Comparison of ENCODE assay signal across 14 cellular contexts in genomic region chr20:33441142-33441955, GRCh38. TPM values are rescaled to one million over a fixed set of nuclear protein-coding genes. Genes with fewer than 3 reads are reported as not detected.
A peak's percentile ranks its signal among the peaks of the same experiment; 100 is the strongest.
DNase-seq lines count a peak whose midpoint lies in the region; ATAC-seq and TF ChIP-seq lines count a peak whose summit lies in the region.
"Had no signal": no experiment of that assay in that cellular context is flagged by ENCODE, and none has a peak within 500 bp of the region (broad histone marks: within the 10 kb centered on the region; RNA-seq: fewer than 3 reads in every experiment).

No MANE protein-coding gene starts in this region.

- peak overlapping the region; percentile 89 to 96 (median 95) for H3K27ac ChIP-seq in thyroid gland

- peaks cover 13% of the 10 kb centered on the region for H3K4me1 Mint-ChIP-seq in activated T-cell treated with anti-CD3 and anti-CD28 coated beads, Interleukin-2, amount 50 U/mL, for 4 hours (ENCODE audit: low read depth)
- peaks cover 29% of the 10 kb centered on the region for H3K4me1 Mint-ChIP-seq in activated B cell treated with CpG ODN at 0.5 μM for 24 hours
- H3K4me1 Mint-ChIP-seq in memory B cell: peaks cover 25% of the 10 kb centered on the region
- peaks cover 21% of the 10 kb centered on the region for H3K4me1 Mint-ChIP-seq in HFFc6 (ENCODE audit: low read depth)

- no peak for DNase-seq in activated T-cell treated with anti-CD3 and anti-CD28 coated beads, Interleukin-2, amount 50 U/mL, for 4 hours
- DNase-seq in activated T-cell treated with anti-CD3 and anti-CD28 coated beads, Interleukin-2, amount 50 U/mL, for 48 hours: no peak
- DNase-seq in activated B cell treated with CpG ODN at 0.5 μM for 24 hours (no peak), memory B cell (ENCODE audit: low spot score in 2 of 2) (no peak), thyroid gland (peak; percentile 55 to 57), HFFc6 (no peak), NK-92 (lab: John Stamatoyannopoulos, UW; ENCODE audit: unreplicated experiment) (no peak)
- DNase-seq in activated naive CD4-positive, alpha-beta T cell treated with anti-CD3 and anti-CD28 coated beads, Interleukin-2, amount 50 U/mL, for 72 hours (ENCODE audit: low spot score in 2 of 2): no peak
- DNase-seq: NCI-H774; stimulated activated CD4-positive, alpha-beta T cell treated with anti-CD3 and anti-CD28 coated beads, Interleukin-2, amount 100 ng/mL, for 24 hours had no signal

- H3K36me3 Mint-ChIP-seq in activated T-cell treated with anti-CD3 and anti-CD28 coated beads, Interleukin-2, amount 50 U/mL, for 4 hours (ENCODE audit: insufficient read depth): no peaks in the 10 kb centered on the region
- H3K36me3 Mint-ChIP-seq in activated B cell treated with CpG ODN at 0.5 μM for 24 hours (ENCODE audit: low read depth): peaks cover 3% of the 10 kb centered on the region
- no peaks in the 10 kb centered on the region for H3K36me3 Mint-ChIP-seq in memory B cell
- H3K36me3 Mint-ChIP-seq in HFFc6 (ENCODE audit: low read depth): no peaks in the 10 kb centered on the region
- no peaks in the 10 kb centered on the region for H3K36me3 Mint-ChIP-seq in activated naive CD4-positive, alpha-beta T cell treated with anti-CD3 and anti-CD28 coated beads, Interleukin-2, amount 50 U/mL, for 72 hours

- intact Hi-C loops in activated B cell treated with CpG ODN at 0.5 μM for 24 hours (cut with micrococcal nuclease) (loop anchor here (5.0 to 10.0 kb wide), 2 partner anchors 147 to 671 kb away; partner anchors contain the start of gene EIF2S2), thyroid gland (cut with DNase I) (no loop called here)

- POLR2A ChIA-PET in activated B cell treated with CpG ODN at 0.5 μM for 24 hours (lab: Charles Lee): no interaction called here

- ATAC-seq in activated T-cell treated with anti-CD3 and anti-CD28 coated beads, Interleukin-2, amount 50 U/mL, for 4 hours: no peak
- ATAC-seq in activated B cell treated with CpG ODN at 0.5 μM for 24 hours (ENCODE audit: low read depth) (no peak), memory B cell (ENCODE audit: low read depth) (no peak)
- ATAC-seq in activated naive CD4-positive, alpha-beta T cell treated with anti-CD3 and anti-CD28 coated beads, Interleukin-2, amount 50 U/mL, for 72 hours: no peak
- ATAC-seq: activated CD4-positive, CD25-positive, alpha-beta regulatory T cell treated with anti-CD3 and anti-CD28 coated beads, Interleukin-2, amount 50 U/mL, for 24 hours; activated T-helper 17 cell treated with anti-CD3 and anti-CD28 coated beads, Interleukin-2, amount 50 U/mL, for 72 hours had no signal

- CTCF ChIA-PET in activated B cell treated with CpG ODN at 0.5 μM for 24 hours (lab: Charles Lee): no interaction called here

- peaks cover 60 to 67% of the 10 kb centered on the region in 2 donors for H3K4me1 ChIP-seq in thyroid gland

- H3K9me3 Mint-ChIP-seq in activated T-cell treated with anti-CD3 and anti-CD28 coated beads, Interleukin-2, amount 50 U/mL, for 4 hours: no peaks in the 10 kb centered on the region
- no peaks in the 10 kb centered on the region for H3K9me3 Mint-ChIP-seq in activated B cell treated with CpG ODN at 0.5 μM for 24 hours
- H3K9me3 Mint-ChIP-seq in memory B cell: no peaks in the 10 kb centered on the region
- H3K9me3 Mint-ChIP-seq in HFFc6: no peaks in the 10 kb centered on the region
- H3K9me3 Mint-ChIP-seq in activated naive CD4-positive, alpha-beta T cell treated with anti-CD3 and anti-CD28 coated beads, Interleukin-2, amount 50 U/mL, for 72 hours: no peaks in the 10 kb centered on the region
- H3K9me3 Mint-ChIP-seq: activated T-helper 17 cell treated with anti-CD3 and anti-CD28 coated beads, Interleukin-2, amount 50 U/mL, for 72 hours; central memory CD8-positive, alpha-beta T cell had no signal

- H3K36me3 ChIP-seq in thyroid gland: no peaks in the 10 kb centered on the region

- no peak for TF ChIP-seq POLR2A in thyroid gland (IDR thresholded peaks at IDR 0.05)

- no peaks in the 10 kb centered on the region for H3K27me3 ChIP-seq in thyroid gland

- WGBS in thyroid gland, 2 donors: 63 to 81% methylated on average over 6 to 7 of the region's 7 CpGs

- H3K4me3 Mint-ChIP-seq in activated T-cell treated with anti-CD3 and anti-CD28 coated beads, Interleukin-2, amount 50 U/mL, for 4 hours: peak overlapping the region; percentile 76
- H3K4me3 Mint-ChIP-seq in activated B cell treated with CpG ODN at 0.5 μM for 24 hours: peak overlapping the region; percentile 44
- peak overlapping the region; percentile 80 for H3K4me3 Mint-ChIP-seq in memory B cell
- no peak overlapping the region for H3K4me3 Mint-ChIP-seq in HFFc6

- H3K9me3 ChIP-seq in thyroid gland: no peaks in the 10 kb centered on the region

- no peak overlapping the region for H3K4me3 ChIP-seq in thyroid gland (replicated peaks in 1 of 3)
- H3K4me3 ChIP-seq: lung had no signal

- H3K27ac Mint-ChIP-seq in activated B cell treated with CpG ODN at 0.5 μM for 24 hours: no peak overlapping the region
- peak overlapping the region; percentile 11 for H3K27ac Mint-ChIP-seq in memory B cell
- no peak overlapping the region for H3K27ac Mint-ChIP-seq in HFFc6
- no peak overlapping the region for H3K27ac Mint-ChIP-seq in activated naive CD4-positive, alpha-beta T cell treated with anti-CD3 and anti-CD28 coated beads, Interleukin-2, amount 50 U/mL, for 72 hours
- H3K27ac Mint-ChIP-seq: activated T-helper 17 cell treated with anti-CD3 and anti-CD28 coated beads, Interleukin-2, amount 50 U/mL, for 72 hours had no signal

- no peaks in the 10 kb centered on the region for H3K27me3 Mint-ChIP-seq in activated T-cell treated with anti-CD3 and anti-CD28 coated beads, Interleukin-2, amount 50 U/mL, for 4 hours (ENCODE audit: low read depth)
- H3K27me3 Mint-ChIP-seq in activated B cell treated with CpG ODN at 0.5 μM for 24 hours (no peaks in the 10 kb centered on the region), memory B cell (no peaks in the 10 kb centered on the region), HFFc6 (ENCODE audit: insufficient read depth) (peaks cover 2% of the 10 kb centered on the region; the same call in 1 of the 2 replicates)
- H3K27me3 Mint-ChIP-seq: activated T-helper 17 cell treated with anti-CD3 and anti-CD28 coated beads, Interleukin-2, amount 50 U/mL, for 72 hours; central memory CD8-positive, alpha-beta T cell had no signal

- TF ChIP-seq CTCF in activated B cell treated with CpG ODN at 0.5 μM for 24 hours (IDR thresholded peaks at IDR 0.05) (no peak), thyroid gland (IDR thresholded peaks at IDR 0.05) (no peak), HFFc6 (IDR thresholded peaks at IDR 0.05) (no peak)

RNA-seq across cellular contexts. Expression of gene SNTA1, which starts 2.2 kb away (rescaled TPM):
- 1 to 10 TPM; 1.2 to 2.7 (median 2.4) TPM for total RNA-seq in activated T-cell treated with anti-CD3 and anti-CD28 coated beads, Interleukin-2, amount 50 U/mL, for 4 hours
- total RNA-seq in activated B cell treated with CpG ODN at 0.5 μM for 24 hours (1.7 and 2.0 TPM in 2 replicates), thyroid gland (100 to 1,000 TPM; 193 to 291 (median 248) TPM)
- total RNA-seq in HFFc6 (2021; fragmentation: NEBNext Ultra II Directional; extraction: Animal tissue kit (Norgen Biotek cat#: 25700)): 10 to 100 TPM; 13.9 to 22.2 (median 20.9) TPM
- 1 to 10 TPM; 3.1 TPM for total RNA-seq in activated naive CD4-positive, alpha-beta T cell treated with anti-CD3 and anti-CD28 coated beads, Interleukin-2, amount 50 U/mL, for 72 hours

RNA-seq across cellular contexts. Expression of gene CDK5RAP1, which starts 40.0 kb away (rescaled TPM):
- 10 to 100 TPM; 52.6 to 55.7 (median 53.8) TPM for total RNA-seq in activated T-cell treated with anti-CD3 and anti-CD28 coated beads, Interleukin-2, amount 50 U/mL, for 4 hours
- total RNA-seq in activated B cell treated with CpG ODN at 0.5 μM for 24 hours: 44.2 and 50.5 TPM in 2 replicates
- 10 to 100 TPM; 26.6 to 41.8 (median 37.8) TPM for total RNA-seq in thyroid gland
- 10 to 100 TPM; 22.8 to 28.4 (median 25.0) TPM for total RNA-seq in HFFc6 (2021; fragmentation: NEBNext Ultra II Directional; extraction: Animal tissue kit (Norgen Biotek cat#: 25700))
- total RNA-seq in activated naive CD4-positive, alpha-beta T cell treated with anti-CD3 and anti-CD28 coated beads, Interleukin-2, amount 50 U/mL, for 72 hours: 10 to 100 TPM; 40.0 to 44.2 TPM

RNA-seq across cellular contexts. Expression of gene CBFA2T2, which starts 48.5 kb away (rescaled TPM):
- total RNA-seq in activated T-cell treated with anti-CD3 and anti-CD28 coated beads, Interleukin-2, amount 50 U/mL, for 4 hours: 1 to 10 TPM; 6.6 to 7.9 (median 7.5) TPM
- total RNA-seq in activated B cell treated with CpG ODN at 0.5 μM for 24 hours: 13.9 and 15.8 TPM in 2 replicates
- total RNA-seq in thyroid gland: 10 to 100 TPM; 29.7 to 57.3 (median 35.8) TPM
- total RNA-seq in HFFc6 (2021; fragmentation: NEBNext Ultra II Directional; extraction: Animal tissue kit (Norgen Biotek cat#: 25700)): 1 to 10 TPM; 7.0 to 9.1 (median 8.0) TPM
- total RNA-seq in activated naive CD4-positive, alpha-beta T cell treated with anti-CD3 and anti-CD28 coated beads, Interleukin-2, amount 50 U/mL, for 72 hours: 10 to 100 TPM; 13.7 to 16.3 TPM

Comparison
In these comparisons a context has a peak if more than half of its experiments do, and no peak if none do; other contexts are left out.
1. DNase-seq: peak in thyroid gland (2 of 2); none in activated T-cell treated with anti-CD3 and anti-CD28 coated beads, Interleukin-2, amount 50 U/mL, for 4 hours (single experiment), activated T-cell treated with anti-CD3 and anti-CD28 coated beads, Interleukin-2, amount 50 U/mL, for 48 hours (0 of 2), activated B cell treated with CpG ODN at 0.5 μM for 24 hours (single experiment), memory B cell (0 of 2), HFFc6 (single experiment), activated naive CD4-positive, alpha-beta T cell treated with anti-CD3 and anti-CD28 coated beads, Interleukin-2, amount 50 U/mL, for 72 hours (0 of 2) and NK-92 (single experiment).
2. RNA of gene SNTA1, which starts 2.2 kb away (total RNA-seq): 193 to 291 TPM in thyroid gland; 13.9 to 22.2 TPM in HFFc6, 3.1 TPM in activated naive CD4-positive, alpha-beta T cell treated with anti-CD3 and anti-CD28 coated beads, Interleukin-2, amount 50 U/mL, for 72 hours, 1.2 to 2.7 TPM in activated T-cell treated with anti-CD3 and anti-CD28 coated beads, Interleukin-2, amount 50 U/mL, for 4 hours and 1.7 to 2.0 TPM in activated B cell treated with CpG ODN at 0.5 μM for 24 hours; every median in the first group is over 4 times any median in the second.